9 cellular contexts compared by ENCODE assay signal in the genomic region with DNA sequence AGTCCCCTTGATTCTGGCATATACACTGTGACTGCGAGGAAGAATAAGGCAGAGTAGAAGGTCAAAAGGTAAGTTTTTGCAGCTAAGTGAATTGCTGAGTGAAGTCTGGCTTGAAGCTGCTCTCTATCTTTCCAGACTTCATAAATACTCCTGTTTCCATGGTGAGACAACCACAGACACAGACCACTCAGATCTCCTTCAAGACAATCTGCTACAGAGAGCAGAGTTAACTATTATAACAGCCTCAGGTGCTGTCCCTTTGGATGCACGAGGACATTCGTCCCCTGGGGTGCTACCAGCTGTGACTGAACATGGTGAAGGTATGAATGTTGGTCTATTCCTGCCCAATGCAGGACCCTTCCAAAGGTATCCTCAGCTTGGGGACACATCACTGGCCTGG.
"Had no signal": no experiment of that assay in that cellular context is flagged by ENCODE, and none has a peak within 500 bp of the region (broad histone marks: within the 10 kb centered on the region; RNA-seq: fewer than 3 reads in every experiment).

No MANE protein-coding gene starts in this region.

- H3K9me3 Mint-ChIP-seq: activated naive CD4-positive, alpha-beta T cell treated with anti-CD3 and anti-CD28 coated beads, Interleukin-2, amount 50 U/mL, for 24 hours; naive thymus-derived CD4-positive, alpha-beta T cell had no signal

- DNase-seq: hypothalamus; kidney glomerular epithelial cell; midbrain; naive thymus-derived CD4-positive, alpha-beta T cell; stimulated activated CD4-positive, alpha-beta T cell treated with anti-CD3 and anti-CD28 coated beads, Interleukin-4, amount 100 ng/mL, for 4 hours; T-helper 9 cell; tibial artery had no signal

- H3K27ac Mint-ChIP-seq: activated naive CD4-positive, alpha-beta T cell treated with anti-CD3 and anti-CD28 coated beads, Interleukin-2, amount 50 U/mL, for 24 hours had no signal

- H3K27me3 Mint-ChIP-seq: activated naive CD4-positive, alpha-beta T cell treated with anti-CD3 and anti-CD28 coated beads, Interleukin-2, amount 50 U/mL, for 24 hours; naive thymus-derived CD4-positive, alpha-beta T cell had no signal

- H3K4me3 Mint-ChIP-seq: activated naive CD4-positive, alpha-beta T cell treated with anti-CD3 and anti-CD28 coated beads, Interleukin-2, amount 50 U/mL, for 24 hours; naive thymus-derived CD4-positive, alpha-beta T cell had no signal

- ATAC-seq: esophagus mucosa; naive thymus-derived CD4-positive, alpha-beta T cell had no signal
